In genomic region chr19:5809053-5809452, GRCh38 we compare ENCODE assay signal across 1 cellular context.
A peak's percentile ranks its signal among the peaks of the same experiment; 100 is the strongest.
TF ChIP-seq lines count a peak whose summit lies in the region.

No MANE protein-coding gene starts in this region.

TF ChIP-seq in K562, 482 proteins besides CTCF, POLR2A, EP300 and RAD21:
- TF ChIP-seq ZNF395 (CRISPR knock-in tag; IDR thresholded peaks at IDR 0.05) (no peak), CEBPB (tag; IDR thresholded peaks at IDR 0.05) (peak; percentile 79), BACH1 (tag; IDR thresholded peaks at IDR 0.05) (no peak), ZNF134 (CRISPR knock-in tag; conservative IDR thresholded peaks at IDR 0.05) (no peak), KDM1A (IDR thresholded peaks at IDR 0.05) (no peak), ZNF444 (CRISPR knock-in tag; IDR thresholded peaks at IDR 0.05) (no peak), RBM39 (optimal IDR thresholded peaks at IDR 0.05; ENCODE audit: low read depth, low read length) (no peak), NFATC3 (IDR thresholded peaks at IDR 0.05) (no peak), CEBPG (CRISPR knock-in tag; IDR thresholded peaks at IDR 0.05) (no peak; the same call in 1 of the 2 replicates), CEBPG (tag; conservative IDR thresholded peaks at IDR 0.05 in 1 of 2, IDR thresholded peaks at IDR 0.05 in 1 of 2) (peak in 1 of 2 experiments; percentile 54; a peak in 3 of 4 replicates)
